ENCODE assay signal across 8 cellular contexts in genomic region chr10:6239213-6239991, GRCh38. TPM values are rescaled to one million over a fixed set of nuclear protein-coding genes. Genes with fewer than 3 reads are reported as not detected.
DNase-seq lines count a peak whose midpoint lies in the region; ATAC-seq and TF ChIP-seq lines count a peak whose summit lies in the region.

No MANE protein-coding gene starts in this region.

- peak overlapping the region; percentile 43 for H3K27ac Mint-ChIP-seq in activated T-helper 2 cell treated with anti-CD3 and anti-CD28 coated beads, Interferon-gamma antibody, Interleukin-2, Interleukin-4, amounts not matched to agents 10 μg/mL and 5 μg/mL and 100 μg/mL, durations not matched to agents 14 hours and 24 hours and 36 hours

- H3K36me3 Mint-ChIP-seq in activated T-helper 2 cell treated with anti-CD3 and anti-CD28 coated beads, Interferon-gamma antibody, Interleukin-2, Interleukin-4, amounts not matched to agents 10 μg/mL and 5 μg/mL and 100 μg/mL, durations not matched to agents 14 hours and 24 hours and 36 hours (ENCODE audit: low read depth) = peaks cover 63% of the 10 kb centered on the region

- no peaks in the 10 kb centered on the region for H3K9me3 Mint-ChIP-seq in activated T-helper 2 cell treated with anti-CD3 and anti-CD28 coated beads, Interferon-gamma antibody, Interleukin-2, Interleukin-4, amounts not matched to agents 10 μg/mL and 5 μg/mL and 100 μg/mL, durations not matched to agents 14 hours and 24 hours and 36 hours

- peaks cover 26% of the 10 kb centered on the region for H3K4me1 Mint-ChIP-seq in activated T-helper 2 cell treated with anti-CD3 and anti-CD28 coated beads, Interferon-gamma antibody, Interleukin-2, Interleukin-4, amounts not matched to agents 10 μg/mL and 5 μg/mL and 100 μg/mL, durations not matched to agents 14 hours and 24 hours and 36 hours (ENCODE audit: low read depth)

- no peak overlapping the region for H3K4me3 Mint-ChIP-seq in activated T-helper 2 cell treated with anti-CD3 and anti-CD28 coated beads, Interferon-gamma antibody, Interleukin-2, Interleukin-4, amounts not matched to agents 10 μg/mL and 5 μg/mL and 100 μg/mL, durations not matched to agents 14 hours and 24 hours and 36 hours (ENCODE audit: low read depth)

- H3K27me3 Mint-ChIP-seq in activated T-helper 2 cell treated with anti-CD3 and anti-CD28 coated beads, Interferon-gamma antibody, Interleukin-2, Interleukin-4, amounts not matched to agents 10 μg/mL and 5 μg/mL and 100 μg/mL, durations not matched to agents 14 hours and 24 hours and 36 hours (ENCODE audit: low read depth) = no peaks in the 10 kb centered on the region

- DNase-seq in RWPE1 (ENCODE audit: low spot score) (peak; percentile 97), head of caudate nucleus (peak in 27 of 42 donors; percentile 33 to 91 (median 60)), posterior vena cava (ENCODE audit: low spot score) (no peak)
- DNase-seq in activated T-helper 2 cell treated with anti-CD3 and anti-CD28 coated beads, Interferon-gamma antibody, Interleukin-2, Interleukin-4, amounts not matched to agents 10 μg/mL and 5 μg/mL and 100 μg/mL, durations not matched to agents 14 hours and 24 hours and 36 hours (ENCODE audit: low spot score) = peak; percentile 65
- peak; percentile 28 to 34 for DNase-seq in stimulated activated CD4-positive, alpha-beta T cell treated with anti-CD3 and anti-CD28 coated beads, Interleukin-1b, Interleukin-23, amount 100 ng/mL, for 1 hour (ENCODE audit: low read depth in 2 of 2)

- peak overlapping the region; percentile 80 for H3K27ac ChIP-seq in RWPE1

- CTCF ChIA-PET in RWPE1 (lab: Yijun Ruan, JAX) = interaction anchor here (0.7 to 1.0 kb wide), 2 partner anchors 19 to 162 kb away, joined by 3 read pairs; no protein-coding TSS in a partner anchor

- no peak for TF ChIP-seq CTCF in RWPE1 (conservative IDR thresholded peaks at IDR 0.05; ENCODE audit: low read depth)

- peak; percentile 45 for ATAC-seq in GM18511 (IDR thresholded peaks at IDR 0.05; ENCODE audit: unreplicated experiment)
- no peak for ATAC-seq in HG03378 (IDR thresholded peaks at IDR 0.05; ENCODE audit: unreplicated experiment)
- ATAC-seq in GM21367 (IDR thresholded peaks at IDR 0.05; ENCODE audit: unreplicated experiment) = no peak

- intact Hi-C loops in activated T-helper 2 cell treated with anti-CD3 and anti-CD28 coated beads, Interferon-gamma antibody, Interleukin-2, Interleukin-4, amounts not matched to agents 10 μg/mL and 5 μg/mL and 100 μg/mL, durations not matched to agents 14 hours and 24 hours and 36 hours (cut with micrococcal nuclease) = loop anchor here (1.0 to 2.0 kb wide), 2 partner anchors 27 to 31 kb away; no protein-coding TSS in a partner anchor
- intact Hi-C loops in head of caudate nucleus (cut with DNase I) = no loop called here
- intact Hi-C loops in posterior vena cava (cut with DNase I) = no loop called here

- POLR2A ChIA-PET in RWPE1 (lab: Yijun Ruan, JAX; ENCODE audit: low non-redundant PET) = no interaction called here

RNA-seq across cellular contexts. Expression of gene PFKFB3, which starts 36.7 kb away (rescaled TPM):
- 124 and 126 TPM in 2 replicates for total RNA-seq in activated T-helper 2 cell treated with anti-CD3 and anti-CD28 coated beads, Interferon-gamma antibody, Interleukin-2, Interleukin-4, amounts not matched to agents 10 μg/mL and 5 μg/mL and 100 μg/mL, durations not matched to agents 14 hours and 24 hours and 36 hours
- 10 to 100 TPM; 33.2 to 43.1 TPM for total RNA-seq in posterior vena cava
